In the genomic region with DNA sequence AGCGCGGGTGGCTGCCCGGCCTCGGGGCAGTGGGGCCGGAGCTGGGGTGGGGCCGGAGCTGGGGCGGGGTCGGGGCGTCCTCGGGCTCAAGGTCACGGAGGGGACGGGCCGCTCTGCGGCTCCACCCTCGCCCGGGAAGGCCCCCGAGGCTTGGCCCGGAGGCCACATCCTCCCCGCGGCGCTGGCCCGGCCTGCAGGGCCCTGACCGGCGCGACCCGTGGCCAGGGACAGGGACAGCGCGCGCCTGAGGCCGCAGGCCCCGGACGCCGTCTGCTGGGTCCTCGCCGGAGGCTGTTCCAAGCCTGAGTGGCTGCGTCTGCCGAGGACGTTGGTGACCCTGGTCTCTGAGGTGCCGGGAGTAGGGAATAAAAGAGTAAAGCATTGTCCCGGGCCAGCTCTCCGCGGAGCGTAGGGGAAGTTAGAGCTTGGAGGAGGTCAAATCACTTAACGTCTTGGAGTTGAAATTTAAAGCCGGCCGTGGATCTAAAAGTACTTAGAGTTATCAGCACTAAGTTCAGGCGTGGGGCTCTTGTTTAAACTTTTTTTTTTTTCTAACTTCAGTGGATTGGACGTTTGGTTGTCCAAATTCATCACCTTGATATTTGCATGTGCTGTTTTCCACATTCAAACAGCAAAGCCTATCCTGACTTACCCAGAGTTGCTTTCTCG, we compare ENCODE assay signal across 8 cellular contexts. TPM values are rescaled to one million over a fixed set of nuclear protein-coding genes. Genes with fewer than 3 reads are reported as not detected.
DNase-seq lines count a peak whose midpoint lies in the region; ATAC-seq and TF ChIP-seq lines count a peak whose summit lies in the region.

No MANE protein-coding gene starts in this region.

- H3K4me3 Mint-ChIP-seq in CD8-positive, alpha-beta T cell, result peak overlapping the region; percentile 87
- peak overlapping the region; percentile 89 for H3K4me3 Mint-ChIP-seq in activated naive CD8-positive, alpha-beta T cell

- no peak for TF ChIP-seq CTCF in CD8-positive, alpha-beta T cell (IDR thresholded peaks at IDR 0.05)
- peak in 1 of 12 donors; percentile 7 for TF ChIP-seq CTCF in heart left ventricle (IDR thresholded peaks at IDR 0.05)

- intact Hi-C loops in CD8-positive, alpha-beta T cell (cut with DNase I, micrococcal nuclease), result loop anchor here (1.0 to 10.0 kb wide), 9 partner anchors 14 to 683 kb away; a partner anchor contains a TSS
- intact Hi-C loops in heart left ventricle (cut with DNase I), result loop anchor here in 8 of 10 donors (1.0 to 10.0 kb wide), 14 partner anchors 14 to 600 kb away; a partner anchor contains a TSS

- H3K4me1 ChIP-seq in CD8-positive, alpha-beta T cell (ENCODE audit: insufficient read depth, low read length), result peaks cover 15% of the 10 kb centered on the region
- H3K4me1 ChIP-seq in heart left ventricle (peaks cover 0 to 51% (median 17%) of the 10 kb centered on the region in 12 donors), urinary bladder (ENCODE audit: insufficient read depth) (no peaks in the 10 kb centered on the region)

- peaks cover 10% of the 10 kb centered on the region for H3K36me3 Mint-ChIP-seq in CD8-positive, alpha-beta T cell
- peaks cover 4% of the 10 kb centered on the region for H3K36me3 Mint-ChIP-seq in activated naive CD8-positive, alpha-beta T cell

- H3K27me3 ChIP-seq in CD8-positive, alpha-beta T cell (ENCODE audit: insufficient read depth, low read length), result no peaks in the 10 kb centered on the region
- no peaks in the 10 kb centered on the region for H3K27me3 ChIP-seq in heart left ventricle

- peak overlapping the region; percentile 53 for H3K4me3 ChIP-seq in CD8-positive, alpha-beta T cell (ENCODE audit: low read depth, low read length)
- H3K4me3 ChIP-seq in heart left ventricle, result peak overlapping the region; percentile 45 to 84 (median 69)
- H3K4me3 ChIP-seq in urinary bladder (ENCODE audit: low read depth, low read length), result peak overlapping the region; percentile 92

- peak overlapping the region; percentile 64 for H3K27ac ChIP-seq in CD8-positive, alpha-beta T cell (ENCODE audit: low read depth, low read length)
- H3K27ac ChIP-seq in heart left ventricle (peak overlapping the region; percentile 81 to 99 (median 96)), urinary bladder (ENCODE audit: low read depth) (peak overlapping the region; percentile 97)

- TF ChIP-seq POLR2A in heart left ventricle (IDR thresholded peaks at IDR 0.05), result peak in 1 of 2 donors; percentile 86

- no peaks in the 10 kb centered on the region for H3K9me3 Mint-ChIP-seq in CD8-positive, alpha-beta T cell
- H3K9me3 Mint-ChIP-seq in activated naive CD8-positive, alpha-beta T cell (ENCODE audit: low read depth), result no peaks in the 10 kb centered on the region

- CTCF ChIA-PET in CD8-positive, alpha-beta T cell (lab: Charles Lee), result interaction anchor here (0.8 to 2.8 kb wide), 10 partner anchors 9 to 594 kb away, joined by 3 to 11 read pairs (median 5); a partner anchor contains a TSS

- H3K4me1 Mint-ChIP-seq in CD8-positive, alpha-beta T cell (ENCODE audit: low read depth), result peaks cover 44% of the 10 kb centered on the region
- H3K4me1 Mint-ChIP-seq in activated naive CD8-positive, alpha-beta T cell (ENCODE audit: low read depth), result peaks cover 29% of the 10 kb centered on the region

- peak overlapping the region; percentile 93 for H3K27ac Mint-ChIP-seq in CD8-positive, alpha-beta T cell
- peak overlapping the region; percentile 83 for H3K27ac Mint-ChIP-seq in activated naive CD8-positive, alpha-beta T cell

- 0 to 2% (median 1%) methylated on average over 36 to 49 of the region's 49 CpGs for WGBS in heart left ventricle, 4 donors
- 1% methylated on average over 49 of the region's 49 CpGs for WGBS in urinary bladder

- ATAC-seq in CD8-positive, alpha-beta T cell, result peak; percentile 34
- ATAC-seq in GM19351 (IDR thresholded peaks at IDR 0.05; ENCODE audit: unreplicated experiment) (peak; percentile 80), HG03442 (IDR thresholded peaks at IDR 0.05; ENCODE audit: unreplicated experiment) (peak; percentile 73), heart left ventricle (peak; percentile 87 to 97 (median 94))

- H3K27me3 Mint-ChIP-seq in CD8-positive, alpha-beta T cell (ENCODE audit: low read depth), result no peaks in the 10 kb centered on the region
- no peaks in the 10 kb centered on the region for H3K27me3 Mint-ChIP-seq in activated naive CD8-positive, alpha-beta T cell

- no peaks in the 10 kb centered on the region for H3K9me3 ChIP-seq in CD8-positive, alpha-beta T cell (ENCODE audit: low read length)
- no peaks in the 10 kb centered on the region for H3K9me3 ChIP-seq in heart left ventricle

- peak in 5 of 7 experiments; percentile 8 to 65 (median 33) for DNase-seq in CD8-positive, alpha-beta T cell
- DNase-seq in RKO (ENCODE audit: low spot score), result peak; percentile 61
- peak; percentile 90 to 95 (median 91) for DNase-seq in heart left ventricle
- peak; percentile 60 for DNase-seq in pons (ENCODE audit: low spot score)

- POLR2A ChIA-PET in CD8-positive, alpha-beta T cell (lab: Charles Lee), result interaction anchor here (1.0 to 1.5 kb wide), 5 partner anchors 11 to 141 kb away, joined by 3 to 6 read pairs (median 4); a partner anchor contains a TSS

- H3K36me3 ChIP-seq in CD8-positive, alpha-beta T cell (ENCODE audit: insufficient read depth, low read length), result no peaks in the 10 kb centered on the region
- H3K36me3 ChIP-seq in heart left ventricle, result peaks cover 0 to 12% (median 3%) of the 10 kb centered on the region in 9 donors
- H3K36me3 ChIP-seq in urinary bladder (ENCODE audit: insufficient read depth), result no peaks in the 10 kb centered on the region

RNA-seq across cellular contexts. Expression of a gene that starts 0.6 kb away (rescaled TPM):
- 10 to 100 TPM; 36.5 to 38.9 TPM for total RNA-seq in CD8-positive, alpha-beta T cell
- total RNA-seq in heart left ventricle, result 100 to 1,000 TPM; 184 to 529 (median 329) TPM
- polyA plus RNA-seq in heart left ventricle, result 100 to 1,000 TPM; 119 to 158 TPM
- 75.4 TPM for total RNA-seq in urinary bladder
- polyA plus RNA-seq in urinary bladder, result 67.8 TPM

RNA-seq across cellular contexts. Expression of a gene that starts 13.3 kb away (rescaled TPM):
- total RNA-seq in CD8-positive, alpha-beta T cell, result 1 to 10 TPM; 7.8 to 8.9 TPM
- total RNA-seq in heart left ventricle, result 10 to 100 TPM; 14.8 to 24.2 (median 19.0) TPM
- polyA plus RNA-seq in heart left ventricle, result 10 to 100 TPM; 17.6 to 28.1 TPM
- 15.1 TPM for total RNA-seq in urinary bladder
- polyA plus RNA-seq in urinary bladder, result 14.9 TPM

Comparison
In these comparisons a context has a peak if more than half of its experiments do, and no peak if none do; other contexts are left out.
1. Peak in every context shown above with its lines: DNase-seq, ATAC-seq, H3K4me3 ChIP-seq and H3K27ac ChIP-seq.
2. ATAC-seq: peak in every context shown above with its lines; median percentile 94 in heart left ventricle; 80 in GM19351; 73 in HG03442; 34 in CD8-positive, alpha-beta T cell.
3. DNase-seq: peak in every context shown above with its lines; median percentile 91 in heart left ventricle; 61 in RKO; 60 in pons; 33 in CD8-positive, alpha-beta T cell.